ENCODE assay signal across 18 cellular contexts in the genomic region with DNA sequence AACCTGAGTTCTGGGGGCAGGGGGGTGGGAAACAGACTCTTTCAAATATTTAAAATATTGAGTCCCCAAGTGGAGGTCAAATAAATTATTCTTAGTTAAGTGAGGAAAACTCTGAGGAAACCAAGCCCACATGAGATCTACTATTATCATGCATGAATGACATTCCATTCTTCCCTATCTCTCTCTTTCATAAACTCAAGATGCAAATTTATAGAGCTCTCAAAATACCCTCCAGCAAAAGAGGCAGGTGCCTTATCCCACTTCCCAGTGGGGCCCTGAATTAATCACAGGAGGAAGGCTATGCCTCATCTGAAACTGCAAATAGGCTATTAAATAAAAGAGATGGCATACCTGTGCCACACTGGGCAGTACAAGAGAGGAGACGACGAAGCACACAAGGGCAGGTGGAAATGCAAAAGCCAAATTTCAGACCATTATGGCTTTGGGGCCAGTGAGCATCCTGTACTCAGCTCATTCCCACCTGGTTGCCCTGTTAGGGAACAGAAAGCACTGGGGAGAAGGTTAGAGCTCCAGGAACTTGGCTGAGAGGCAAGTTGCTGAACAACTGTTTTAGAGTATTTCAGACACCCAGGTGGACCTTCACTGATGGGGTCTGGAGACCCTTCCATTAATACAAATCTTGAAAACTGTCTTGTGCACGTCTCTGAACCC.
"Had no signal": no experiment of that assay in that cellular context is flagged by ENCODE, and none has a peak within 500 bp of the region (broad histone marks: within the 10 kb centered on the region; RNA-seq: fewer than 3 reads in every experiment).

No MANE protein-coding gene starts in this region.

- H3K27me3 Mint-ChIP-seq: activated T-cell treated with anti-CD3 and anti-CD28 coated beads, Interleukin-2, amount 50 U/mL, for 24 hours; brain; central memory CD8-positive, alpha-beta T cell; stimulated activated naive CD8-positive, alpha-beta T cell treated with anti-CD3 and anti-CD28 coated beads, Interleukin-15, Interleukin-2, amounts not matched to agents 100 ng/mL and 50 ng/mL, for 24 hours had no signal

- H3K36me3 Mint-ChIP-seq: activated CD8-positive, alpha-beta memory T cell treated with anti-CD3 and anti-CD28 coated beads, Interleukin-2, amount 10 ng/mL, durations not matched to agents 7 days and 5 days; activated naive CD4-positive, alpha-beta T cell treated with anti-CD3 and anti-CD28 coated beads, Interleukin-2, amount 50 U/mL, for 72 hours; brain had no signal

- H3K4me1 Mint-ChIP-seq: activated CD8-positive, alpha-beta memory T cell treated with anti-CD3 and anti-CD28 coated beads, Interleukin-2, amount 10 ng/mL, durations not matched to agents 7 days and 5 days; central memory CD8-positive, alpha-beta T cell had no signal

- H3K27ac Mint-ChIP-seq: activated CD8-positive, alpha-beta memory T cell treated with anti-CD3 and anti-CD28 coated beads, Interleukin-2, amount 10 ng/mL, durations not matched to agents 7 days and 5 days; activated naive CD4-positive, alpha-beta T cell treated with anti-CD3 and anti-CD28 coated beads, Interleukin-2, amount 50 U/mL, for 72 hours; activated T-cell treated with anti-CD3 and anti-CD28 coated beads, Interleukin-2, amount 50 U/mL, for 24 hours; nephron progenitor cell; stimulated activated naive CD8-positive, alpha-beta T cell treated with anti-CD3 and anti-CD28 coated beads, Interleukin-15, Interleukin-2, amounts not matched to agents 100 ng/mL and 50 ng/mL, for 24 hours had no signal

- DNase-seq: activated CD4-positive, alpha-beta T cell treated with anti-CD3 and anti-CD28 coated beads for 1 hour; activated CD4-positive, alpha-beta T cell treated with anti-CD3 and anti-CD28 coated beads, Interleukin-2, amount 50 U/mL, for 48 hours; activated CD8-positive, alpha-beta memory T cell treated with anti-CD3 and anti-CD28 coated beads, Interleukin-2, amount 10 ng/mL, durations not matched to agents 7 days and 5 days; activated effector memory CD4-positive, alpha-beta T cell treated with Interleukin-2 at 50 U/mL for 16 hours; activated T-cell treated with anti-CD3 and anti-CD28 coated beads, Interleukin-2, amount 50 U/mL, for 24 hours; amniotic stem cell; cortex of kidney; effector CD8-positive, alpha-beta T cell; heart left ventricle; mammary epithelial cell; nephron progenitor cell; stimulated activated CD4-positive, alpha-beta T cell treated with anti-CD3 and anti-CD28 coated beads, Interleukin-4, amount 100 ng/mL, for 1 hour; stimulated activated CD8-positive, alpha-beta memory T cell treated with anti-CD3 and anti-CD28 coated beads, Interleukin-4, amount 100 ng/mL, for 48 hours had no signal

- ATAC-seq: activated CD8-positive, alpha-beta memory T cell treated with anti-CD3 and anti-CD28 coated beads, Interleukin-2, amount 10 ng/mL, durations not matched to agents 7 days and 5 days; activated naive CD4-positive, alpha-beta T cell treated with anti-CD3 and anti-CD28 coated beads, Interleukin-2, amount 50 U/mL, for 72 hours; heart left ventricle; left lobe of liver had no signal

- H3K9me3 Mint-ChIP-seq: activated naive CD4-positive, alpha-beta T cell treated with anti-CD3 and anti-CD28 coated beads, Interleukin-2, amount 50 U/mL, for 72 hours; activated T-cell treated with anti-CD3 and anti-CD28 coated beads, Interleukin-2, amount 50 U/mL, for 24 hours; central memory CD8-positive, alpha-beta T cell; stimulated activated naive CD8-positive, alpha-beta T cell treated with anti-CD3 and anti-CD28 coated beads, Interleukin-15, Interleukin-2, amounts not matched to agents 100 ng/mL and 50 ng/mL, for 24 hours had no signal

- H3K4me3 Mint-ChIP-seq: activated CD8-positive, alpha-beta memory T cell treated with anti-CD3 and anti-CD28 coated beads, Interleukin-2, amount 10 ng/mL, durations not matched to agents 7 days and 5 days; activated T-cell treated with anti-CD3 and anti-CD28 coated beads, Interleukin-2, amount 50 U/mL, for 24 hours; brain; central memory CD8-positive, alpha-beta T cell; nephron progenitor cell; stimulated activated naive CD8-positive, alpha-beta T cell treated with anti-CD3 and anti-CD28 coated beads, Interleukin-15, Interleukin-2, amounts not matched to agents 100 ng/mL and 50 ng/mL, for 24 hours had no signal
